10 cellular contexts compared by ENCODE assay signal in genomic region chr1:97243973-97244560, GRCh38.
A peak's percentile ranks its signal among the peaks of the same experiment; 100 is the strongest.
DNase-seq lines count a peak whose midpoint lies in the region; ATAC-seq and TF ChIP-seq lines count a peak whose summit lies in the region.
"Had no signal": no experiment of that assay in that cellular context is flagged by ENCODE, and none has a peak within 500 bp of the region (broad histone marks: within the 10 kb centered on the region; RNA-seq: fewer than 3 reads in every experiment).

No MANE protein-coding gene starts in this region.

- H3K36me3 ChIP-seq in RWPE2 (ENCODE audit: low read depth) (no peaks in the 10 kb centered on the region), ascending aorta (no peaks in the 10 kb centered on the region)
- H3K36me3 ChIP-seq: BLaER1, pancreas had no signal

- H3K4me3 ChIP-seq in RWPE2 (ENCODE audit: severe bottlenecking): no peak overlapping the region
- no peak overlapping the region for H3K4me3 ChIP-seq in ascending aorta
- H3K4me3 ChIP-seq: BLaER1, pancreas had no signal

- H3K27me3 ChIP-seq in RWPE2 (ENCODE audit: insufficient read depth, poor library complexity, severe bottlenecking) (no peaks in the 10 kb centered on the region), ascending aorta (no peaks in the 10 kb centered on the region)
- H3K27me3 ChIP-seq: BLaER1, pancreas had no signal

- no peaks in the 10 kb centered on the region for H3K9me3 ChIP-seq in RWPE2 (ENCODE audit: severe bottlenecking)
- no peaks in the 10 kb centered on the region for H3K9me3 ChIP-seq in ascending aorta
- H3K9me3 ChIP-seq: BLaER1, pancreas had no signal

- DNase-seq in DMS153 (lab: John Stamatoyannopoulos, UW) (peak; percentile 8), DMS153 treated with DMSO at 0.1 percent for 48 hours (lab: John Stamatoyannopoulos, UW; ENCODE audit: unreplicated experiment) (no peak), RWPE2 (ENCODE audit: low spot score) (no peak), left kidney (ENCODE audit: low read depth, low spot score) (peak; percentile 6), ascending aorta (ENCODE audit: low spot score in 2 of 2) (no peak), NCI-H226 (no peak), retina (no peak)
- DNase-seq: pancreas had no signal

- TF ChIP-seq CTCF in RWPE2 (IDR thresholded peaks at IDR 0.05; ENCODE audit: poor library complexity, severe bottlenecking) (peak; percentile 83), ascending aorta (IDR thresholded peaks at IDR 0.05) (peak in 1 of 3 experiments; percentile 10)

- ATAC-seq in HG02798 (IDR thresholded peaks at IDR 0.05; ENCODE audit: poor library complexity, unreplicated experiment): peak; percentile 53
- ATAC-seq in RWPE2 (ENCODE audit: low read depth): no peak

- intact Hi-C loops in ascending aorta (cut with DNase I): no loop called here

- no peaks in the 10 kb centered on the region for H3K4me1 ChIP-seq in RWPE2 (ENCODE audit: insufficient read depth, poor library complexity, severe bottlenecking)
- H3K4me1 ChIP-seq in ascending aorta: no peaks in the 10 kb centered on the region
- H3K4me1 ChIP-seq: BLaER1, pancreas had no signal

- H3K27ac ChIP-seq in RWPE2 (ENCODE audit: poor library complexity, severe bottlenecking): no peak overlapping the region
- no peak overlapping the region for H3K27ac ChIP-seq in ascending aorta
- H3K27ac ChIP-seq: BLaER1, pancreas had no signal

Comparison
In these comparisons a context has a peak if more than half of its experiments do, and no peak if none do; other contexts are left out.
1. DNase-seq: peak in DMS153 (single experiment) and left kidney (single experiment); none in DMS153 treated with DMSO at 0.1 percent for 48 hours (single experiment), RWPE2 (single experiment), ascending aorta (0 of 2), NCI-H226 (single experiment) and retina (single experiment).